Comparison of ENCODE assay signal across 11 cellular contexts in the genomic region with DNA sequence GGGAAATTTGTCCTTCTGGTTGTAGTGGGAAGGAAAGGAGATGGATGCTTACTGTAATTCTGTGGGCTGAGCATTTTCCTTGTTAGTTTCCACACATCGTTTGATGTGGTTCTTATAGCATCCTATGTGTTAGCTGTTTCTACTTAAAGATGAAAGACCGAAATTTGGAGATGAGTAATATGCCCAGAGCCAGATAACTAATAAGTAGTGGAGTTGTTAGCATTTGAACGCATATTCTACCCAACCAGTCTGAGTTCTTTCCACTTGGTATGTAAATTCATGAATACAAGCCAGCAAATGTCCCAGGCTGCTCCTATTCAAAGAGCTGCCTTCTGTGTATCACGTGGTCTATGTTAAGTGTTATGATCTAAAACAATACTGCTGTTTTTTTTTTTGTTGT. TPM values are rescaled to one million over a fixed set of nuclear protein-coding genes. Genes with fewer than 3 reads are reported as not detected.
A peak's percentile ranks its signal among the peaks of the same experiment; 100 is the strongest.
DNase-seq lines count a peak whose midpoint lies in the region; ATAC-seq, FAIRE-seq and TF ChIP-seq lines count a peak whose summit lies in the region.
"Had no signal": no experiment of that assay in that cellular context is flagged by ENCODE, and none has a peak within 500 bp of the region (broad histone marks: within the 10 kb centered on the region; RNA-seq: fewer than 3 reads in every experiment).

No MANE protein-coding gene starts in this region.

- no peak for TF ChIP-seq RAD21 in GM12878 (IDR thresholded peaks at IDR 0.05; ENCODE audit: insufficient read depth, low read depth, low read length)

- H3K27me3 ChIP-seq in GM23338 (ENCODE audit: insufficient read depth) (no peaks in the 10 kb centered on the region), GM12878 (replicated peaks in 1 of 2; ENCODE audit: control insufficient read depth in 2 of 2, insufficient read depth in 2 of 2, low read length in 1 of 2) (no peaks in the 10 kb centered on the region)

- H3K27ac ChIP-seq in GM23338 (ENCODE audit: low read depth) (no peak overlapping the region), GM12878 (ENCODE audit: control insufficient read depth, insufficient read depth) (0 out of 2 replicates have a peak overlapping the region, but pooled peaks have one; percentile 10)

- RAD21 ChIA-PET in GM12878 (lab: Charles Lee; ENCODE audit: unreplicated experiment), result interaction anchor here (0.8 to 1.7 kb wide), 2 partner anchors 13 to 238 kb away, joined by 3 to 7 read pairs; no protein-coding TSS in a partner anchor

- H3F3A ChIP-seq in GM23338 (replicated peaks; ENCODE audit: low read depth), result no peaks in the 10 kb centered on the region

- H3K9me3 ChIP-seq in GM12878 (replicated peaks; ENCODE audit: control insufficient read depth, insufficient read depth, low read length), result no peaks in the 10 kb centered on the region

- H3K27me3 Mint-ChIP-seq in activated CD4-positive, alpha-beta T cell treated with anti-CD3 and anti-CD28 coated beads for 36 hours, result peaks cover 2% of the 10 kb centered on the region
- H3K27me3 Mint-ChIP-seq in GM23338 (ENCODE audit: insufficient read depth, low read depth, poor library complexity) (peaks cover 1% of the 10 kb centered on the region), nephron progenitor cell (ENCODE audit: low read depth, poor library complexity) (no peaks in the 10 kb centered on the region)
- H3K27me3 Mint-ChIP-seq: stimulated activated naive B cell treated with anti-CD40 and anti-IgM and Interleukin-4, amounts not matched to agents 10 μg/mL and 1 μg/mL and 100 μg/mL, for 72 hours had no signal

- no peak for TF ChIP-seq EP300 in GM12878 (IDR thresholded peaks at IDR 0.05; ENCODE audit: borderline replicate concordance in 1 of 2, control insufficient read depth in 1 of 2, low read depth in 2 of 2, low read length in 2 of 2)

- POLR2A ChIA-PET in activated CD4-positive, alpha-beta T cell treated with anti-CD3 and anti-CD28 coated beads for 36 hours (lab: Charles Lee), result interaction anchor here (0.6 to 0.9 kb wide), 6 partner anchors 12 to 274 kb away, joined by 3 to 8 read pairs (median 4); a partner anchor contains a TSS
- POLR2A ChIA-PET in GM12878 (lab: Charles Lee), result interaction anchor here (0.6 to 1.3 kb wide), 2 partner anchors 13 to 16 kb away, joined by 3 to 6 read pairs; no protein-coding TSS in a partner anchor

- H3K4me3 ChIP-seq in GM23338 (no peak overlapping the region), GM12878 (no peak overlapping the region)

- H3K4me1 Mint-ChIP-seq in activated CD4-positive, alpha-beta T cell treated with anti-CD3 and anti-CD28 coated beads for 36 hours, result peaks cover 59% of the 10 kb centered on the region
- H3K4me1 Mint-ChIP-seq in GM23338 (peaks cover 49% of the 10 kb centered on the region), nephron progenitor cell (peaks cover 71% of the 10 kb centered on the region)

- CTCF ChIA-PET in activated CD4-positive, alpha-beta T cell treated with anti-CD3 and anti-CD28 coated beads for 36 hours (lab: Charles Lee), result interaction anchor here (0.5 to 2.3 kb wide), 7 partner anchors 13 to 572 kb away, joined by 3 to 9 read pairs (median 4); no protein-coding TSS in a partner anchor
- CTCF ChIA-PET in GM12878 (lab: Yijun Ruan, JAX), result interaction anchor here (0.6 to 1.7 kb wide), 5 partner anchors 11 to 186 kb away, joined by 3 to 5 read pairs (median 3); no protein-coding TSS in a partner anchor

- WGBS in GM12878 (ENCODE audit: insufficient coverage, insufficient replicate concordance, low lambda C conversion rate, missing lambda C conversion rate), result 27% methylated on average over 4 of the region's 4 CpGs

- in situ Hi-C loops in GM12878 (cut with MboI), result no loop called here

- peak overlapping the region; percentile 68 for H3K27ac Mint-ChIP-seq in activated CD4-positive, alpha-beta T cell treated with anti-CD3 and anti-CD28 coated beads for 36 hours
- H3K27ac Mint-ChIP-seq in GM23338 (peak overlapping the region; percentile 1; the same call in 1 of the 2 replicates), nephron progenitor cell (peak overlapping the region; percentile 86)
- H3K27ac Mint-ChIP-seq: stimulated activated naive B cell treated with anti-CD40 and anti-IgM and Interleukin-4, amounts not matched to agents 10 μg/mL and 1 μg/mL and 100 μg/mL, for 72 hours had no signal

- intact Hi-C loops in activated CD4-positive, alpha-beta T cell treated with anti-CD3 and anti-CD28 coated beads for 36 hours (cut with DNase I, micrococcal nuclease), result loop anchor here (1.0 kb wide), 2 partner anchors 15 to 20 kb away; a partner anchor contains a TSS
- intact Hi-C loops in GM12878 (cut with micrococcal nuclease; ENCODE audit: unreplicated experiment), result no loop called here

- peak overlapping the region; percentile 16; the same call in 1 of the 2 replicates for H3K4me2 ChIP-seq in GM23338
- peak overlapping the region; percentile 42 for H3K4me2 ChIP-seq in GM12878 (ENCODE audit: control insufficient read depth, insufficient read depth)

- peaks cover 13% of the 10 kb centered on the region for H3K36me3 Mint-ChIP-seq in activated CD4-positive, alpha-beta T cell treated with anti-CD3 and anti-CD28 coated beads for 36 hours (ENCODE audit: low read depth)
- H3K36me3 Mint-ChIP-seq in GM23338 (ENCODE audit: low read depth), result no peaks in the 10 kb centered on the region; the same call in 2 of the 3 replicates
- H3K36me3 Mint-ChIP-seq in nephron progenitor cell (ENCODE audit: low read depth), result peaks cover 38% of the 10 kb centered on the region

- H3K79me2 ChIP-seq in GM23338 (replicated peaks; ENCODE audit: insufficient read depth), result peaks cover 96% of the 10 kb centered on the region
- peaks cover 40% of the 10 kb centered on the region for H3K79me2 ChIP-seq in GM12878 (ENCODE audit: control insufficient read depth, insufficient read depth, low read length)

- no TSS peak for BruUV-seq in GM12878 (replicated peaks; lab: Mats Ljungman, UMichigan)

- no peaks in the 10 kb centered on the region for H3K9me2 ChIP-seq in GM23338 (ENCODE audit: insufficient read depth)

- H3K4me1 ChIP-seq in GM23338 (ENCODE audit: insufficient read depth) (peaks cover 29% of the 10 kb centered on the region), GM12878 (ENCODE audit: control insufficient read depth, insufficient read depth, low read length) (peaks cover 20% of the 10 kb centered on the region)

- no peaks in the 10 kb centered on the region for H3K9me3 Mint-ChIP-seq in activated CD4-positive, alpha-beta T cell treated with anti-CD3 and anti-CD28 coated beads for 36 hours (ENCODE audit: low read depth)
- H3K9me3 Mint-ChIP-seq in GM23338 (no peaks in the 10 kb centered on the region), nephron progenitor cell (peaks cover 5% of the 10 kb centered on the region)
- H3K9me3 Mint-ChIP-seq: stimulated activated naive B cell treated with anti-CD40 and anti-IgM and Interleukin-4, amounts not matched to agents 10 μg/mL and 1 μg/mL and 100 μg/mL, for 72 hours had no signal

- no peak overlapping the region for H2AFZ ChIP-seq in GM23338
- H2AFZ ChIP-seq in GM12878 (ENCODE audit: control insufficient read depth, low read depth, low read length), result 0 out of 2 replicates have a peak overlapping the region, but pooled peaks have one; percentile 7

- SMC1A ChIA-PET in GM12878 (lab: Charles Lee; ENCODE audit: uncharacterized antibody, unreplicated experiment), result interaction anchor here (1.6 to 4.2 kb wide), 2 partner anchors 12 to 218 kb away, joined by 5 to 21 read pairs; no protein-coding TSS in a partner anchor

- peak; percentile 30 for DNase-seq in activated CD4-positive, alpha-beta T cell treated with anti-CD3 and anti-CD28 coated beads for 36 hours
- DNase-seq in activated CD4-positive, alpha-beta T cell treated with anti-CD3 and anti-CD28 coated beads, Interleukin-2, amount 50 U/mL, for 48 hours, result no peak
- no peak for DNase-seq in GM23338 (ENCODE audit: low spot score)
- no peak for DNase-seq in GM12878 (ENCODE audit: low read depth, low spot score)
- no peak for DNase-seq in nephron progenitor cell
- DNase-seq in T1000 (lab: John Stamatoyannopoulos, UW), result no peak
- DNase-seq in ecto neural progenitor cell (ENCODE audit: low spot score), result no peak
- DNase-seq: NK-92 treated with Interleukin-12 subunit alpha and Interleukin-12 subunit beta, amount 100 ng/mL, for 24 hours; stimulated activated naive B cell treated with anti-CD40 and anti-IgM and Interleukin-4, amounts not matched to agents 10 μg/mL and 1 μg/mL and 100 μg/mL, for 72 hours had no signal

- H3K36me3 ChIP-seq in GM23338 (ENCODE audit: insufficient read depth) (no peaks in the 10 kb centered on the region), GM12878 (ENCODE audit: control insufficient read depth in 2 of 2, insufficient read depth in 2 of 2, low read length in 1 of 2) (no peaks in the 10 kb centered on the region)

- H3K9ac ChIP-seq in GM12878 (ENCODE audit: control insufficient read depth, insufficient read depth, low read length), result no peak overlapping the region

- peak overlapping the region; percentile 1 for H3K4me3 Mint-ChIP-seq in activated CD4-positive, alpha-beta T cell treated with anti-CD3 and anti-CD28 coated beads for 36 hours
- no peak overlapping the region for H3K4me3 Mint-ChIP-seq in GM23338
- no peak overlapping the region for H3K4me3 Mint-ChIP-seq in nephron progenitor cell
- H3K4me3 Mint-ChIP-seq: stimulated activated naive B cell treated with anti-CD40 and anti-IgM and Interleukin-4, amounts not matched to agents 10 μg/mL and 1 μg/mL and 100 μg/mL, for 72 hours had no signal

- no peak for TF ChIP-seq CTCF in GM23338 (conservative IDR thresholded peaks at IDR 0.05; ENCODE audit: low read depth in 2 of 2)
- no peak for TF ChIP-seq CTCF in GM12878 (IDR thresholded peaks at IDR 0.05 in 2 of 3, conservative IDR thresholded peaks at IDR 0.05 in 1 of 3; ENCODE audit: control insufficient read depth in 2 of 3, extremely low read depth in 1 of 3, insufficient read depth in 1 of 3, low read depth in 3 of 3, low read length in 3 of 3)
- TF ChIP-seq CTCF in nephron progenitor cell (IDR thresholded peaks at IDR 0.05), result no peak

- peak; percentile 88 for ATAC-seq in activated CD4-positive, alpha-beta T cell treated with anti-CD3 and anti-CD28 coated beads for 36 hours
- no peak; the same call in 2 of the 3 replicates for ATAC-seq in GM23338
- peak; percentile 80 for ATAC-seq in GM12878
- ATAC-seq in GM18868 (IDR thresholded peaks at IDR 0.05; ENCODE audit: unreplicated experiment), result no peak
- ATAC-seq: stimulated activated naive B cell treated with anti-CD40 and anti-IgM and Interleukin-4, amounts not matched to agents 10 μg/mL and 1 μg/mL and 100 μg/mL, for 72 hours had no signal

- H4K20me1 ChIP-seq in GM23338 (replicated peaks; ENCODE audit: insufficient read depth), result peaks cover 32% of the 10 kb centered on the region
- H4K20me1 ChIP-seq in GM12878 (ENCODE audit: control insufficient read depth, insufficient read depth), result no peaks in the 10 kb centered on the region

- TF ChIP-seq POLR2A in GM12878 (IDR thresholded peaks at IDR 0.05; ENCODE audit: low read depth, low read length), result no peak

- no peak for FAIRE-seq in GM12878 (lab: Jason Lieb, UNC)
- FAIRE-seq: A204.1 had no signal

RNA-seq across cellular contexts. Expression of a gene that starts 14.6 kb away (rescaled TPM):
- 10 to 100 TPM; 31.5 to 38.2 TPM for total RNA-seq in activated CD4-positive, alpha-beta T cell treated with anti-CD3 and anti-CD28 coated beads for 36 hours
- 35.2 and 44.7 TPM in 2 replicates for total RNA-seq in GM23338 (2014; rRNA removed; shearing (Covaris generic))
- polyA plus RNA-seq in GM23338 (2016; fragmentation: Nextera tagmentation; extraction: Ambion mirVana), result 17.9 and 24.3 TPM in 2 replicates
- 92.9 and 93.0 TPM in 2 replicates for total RNA-seq in GM12878 (2013; cell fraction: nucleolus; rRNA removed)
- total RNA-seq in GM12878 (2014; rRNA removed), result 18.8 and 21.1 TPM in 2 replicates
- total RNA-seq in GM12878 (2014; rRNA removed; fragmentation: Illumina TruSeq; extraction: Trizol), result 22.6 and 23.4 TPM in 2 replicates
- total RNA-seq in GM12878 (2021), result 40.6 and 42.8 TPM in 2 replicates
- 5.2 TPM for polyA plus RNA-seq in GM12878 (2011; ENCODE audit: low read depth)
- 16.4 and 17.8 TPM in 2 replicates for polyA plus RNA-seq in GM12878 (2011; rRNA removed)
- 11.3 and 13.2 TPM in 2 replicates for polyA plus RNA-seq in GM12878 (2011; cell fraction: cytosol; rRNA removed)
- 16.6 and 22.2 TPM in 2 replicates for polyA plus RNA-seq in GM12878 (2011; cell fraction: nucleus; rRNA removed)
- 8.2 and 9.4 TPM in 2 replicates for polyA plus RNA-seq in GM12878 (2012)
- polyA plus RNA-seq in GM12878 (2014; fragmentation: Illumina TruSeq; extraction: Trizol), result 21.1 and 21.5 TPM in 2 replicates
- polyA plus RNA-seq in GM12878 (2014; fragmentation: Nextera tagmentation; extraction: Ambion mirVana), result 1 to 10 TPM; 1.9 to 2.4 TPM
- polyA plus RNA-seq in GM12878 (2014; rRNA removed), result 17.5 and 18.3 TPM in 2 replicates
- polyA plus RNA-seq in GM12878 (2016; fragmentation: Nextera tagmentation; extraction: Ambion mirVana), result 10 to 100 TPM; 19.4 to 20.2 TPM
- polyA minus RNA-seq in GM12878 (2011; rRNA and poly(A)+ RNA removed), result 22.9 and 29.6 TPM in 2 replicates
- polyA minus RNA-seq in GM12878 (2011; cell fraction: cytosol; rRNA and poly(A)+ RNA removed), result 6.0 and 9.1 TPM in 2 replicates
- polyA minus RNA-seq in GM12878 (2011; cell fraction: nucleus; rRNA and poly(A)+ RNA removed), result 13.8 and 25.5 TPM in 2 replicates

RNA-seq across cellular contexts. Expression of a gene that starts 40.4 kb away (rescaled TPM):
- under 1 TPM in 1 of 2 experiments, not detected in 1; 0.04 TPM for total RNA-seq in activated CD4-positive, alpha-beta T cell treated with anti-CD3 and anti-CD28 coated beads for 36 hours
- total RNA-seq in GM23338 (2014; rRNA removed; shearing (Covaris generic)), result not detected in 2 replicates
- not detected in 2 replicates for polyA plus RNA-seq in GM23338 (2016; fragmentation: Nextera tagmentation; extraction: Ambion mirVana)
- total RNA-seq in GM12878 (2013; cell fraction: nucleolus; rRNA removed), result not detected in 2 replicates
- not detected in 2 replicates for total RNA-seq in GM12878 (2014; rRNA removed)
- total RNA-seq in GM12878 (2014; rRNA removed; fragmentation: Illumina TruSeq; extraction: Trizol), result not detected in 2 replicates
- not detected in 2 replicates for total RNA-seq in GM12878 (2021)
- polyA plus RNA-seq in GM12878 (2011; ENCODE audit: low read depth), result not detected
- polyA plus RNA-seq in GM12878 (2011; rRNA removed), result not detected in 2 replicates
- polyA plus RNA-seq in GM12878 (2011; cell fraction: cytosol; rRNA removed), result 0.03 and 0.19 TPM in 2 replicates
- 0.12 and 0.22 TPM in 2 replicates for polyA plus RNA-seq in GM12878 (2011; cell fraction: nucleus; rRNA removed)
- polyA plus RNA-seq in GM12878 (2012), result not detected in 2 replicates
- not detected in 2 replicates for polyA plus RNA-seq in GM12878 (2014; fragmentation: Illumina TruSeq; extraction: Trizol)
- not detected for polyA plus RNA-seq in GM12878 (2014; fragmentation: Nextera tagmentation; extraction: Ambion mirVana)
- not detected in 2 replicates for polyA plus RNA-seq in GM12878 (2014; rRNA removed)
- polyA plus RNA-seq in GM12878 (2016; fragmentation: Nextera tagmentation; extraction: Ambion mirVana), result under 1 TPM in 1 of 2 experiments, not detected in 1; 0.34 TPM
- polyA minus RNA-seq in GM12878 (2011; rRNA and poly(A)+ RNA removed), result 0.07 and 0.10 TPM in 2 replicates
- polyA minus RNA-seq in GM12878 (2011; cell fraction: cytosol; rRNA and poly(A)+ RNA removed), result not detected in 2 replicates
- polyA minus RNA-seq in GM12878 (2011; cell fraction: nucleus; rRNA and poly(A)+ RNA removed), result 0.36 and 0.67 TPM in 2 replicates

Comparison
In these comparisons a context has a peak if more than half of its experiments do, and no peak if none do; other contexts are left out.
1. ATAC-seq: peak in activated CD4-positive, alpha-beta T cell treated with anti-CD3 and anti-CD28 coated beads for 36 hours (single experiment) and GM12878 (single experiment); none in GM23338 (single experiment) and GM18868 (single experiment).
2. H3K27ac Mint-ChIP-seq: peak in every context shown above with its lines; median percentile 86 in nephron progenitor cell; 68 in activated CD4-positive, alpha-beta T cell treated with anti-CD3 and anti-CD28 coated beads for 36 hours; 1 in GM23338.